Comparison of ENCODE assay signal across 15 cellular contexts in the genomic region with DNA sequence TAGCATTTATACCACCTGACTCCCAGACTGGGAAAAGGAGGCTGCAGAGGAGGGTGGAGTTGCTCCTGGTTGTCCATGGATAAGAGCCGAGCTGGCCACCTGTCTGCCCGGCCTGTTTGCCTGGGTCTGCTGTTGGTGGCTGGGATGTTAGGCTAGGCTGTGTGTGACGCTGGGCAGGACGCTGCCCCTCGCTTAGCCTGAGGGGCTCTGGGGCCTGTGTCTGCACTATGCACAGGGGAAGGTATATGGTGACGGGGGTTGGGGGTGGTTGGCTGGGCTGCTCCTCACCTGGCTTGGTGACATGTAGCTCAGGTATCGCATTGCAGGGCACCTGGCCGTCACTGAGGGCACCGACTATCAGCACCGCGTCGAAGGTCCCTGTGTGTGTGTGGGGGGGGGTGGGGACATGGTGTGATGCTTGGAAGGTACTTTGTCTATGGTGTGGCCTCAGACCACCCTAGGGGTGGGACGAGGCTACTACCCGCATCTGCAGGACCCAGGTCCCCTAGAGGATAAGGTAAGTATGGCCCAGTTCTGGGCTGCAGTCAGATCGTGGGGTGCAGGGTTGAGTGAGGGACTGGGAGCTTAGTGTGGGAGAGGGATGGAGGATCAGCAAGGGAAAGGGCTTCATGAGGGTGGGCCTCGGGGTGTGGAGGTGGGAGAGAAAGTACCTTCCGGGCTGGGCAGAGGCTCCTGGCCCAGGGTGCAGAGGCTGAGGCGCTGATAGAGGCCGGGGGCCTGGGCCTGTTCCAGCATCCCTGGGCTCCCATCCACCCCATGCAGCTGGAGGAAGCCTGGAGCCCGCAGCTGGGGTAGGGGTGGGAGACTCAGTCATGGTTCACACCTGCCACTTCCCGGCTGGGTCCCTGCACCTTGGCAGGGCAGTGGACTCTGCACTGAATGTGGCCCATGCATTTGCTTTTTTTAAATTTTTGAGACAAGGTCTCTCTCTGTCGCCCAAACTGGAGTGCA. TPM values are rescaled to one million over a fixed set of nuclear protein-coding genes. Genes with fewer than 3 reads are reported as not detected.
DNase-seq lines count a peak whose midpoint lies in the region; ATAC-seq, FAIRE-seq and TF ChIP-seq lines count a peak whose summit lies in the region.
"Had no signal": no experiment of that assay in that cellular context is flagged by ENCODE, and none has a peak within 500 bp of the region (broad histone marks: within the 10 kb centered on the region; RNA-seq: fewer than 3 reads in every experiment).

No MANE protein-coding gene starts in this region.

- no peaks in the 10 kb centered on the region for H3K36me3 Mint-ChIP-seq in activated T-helper 2 cell treated with anti-CD3 and anti-CD28 coated beads, Interferon-gamma antibody, Interleukin-2, Interleukin-4, amounts not matched to agents 10 μg/mL and 5 μg/mL and 100 μg/mL, durations not matched to agents 14 hours and 24 hours and 36 hours (ENCODE audit: low read depth)

- H3K27me3 ChIP-seq in RWPE2 (ENCODE audit: insufficient read depth, poor library complexity, severe bottlenecking) = no peaks in the 10 kb centered on the region
- H3K27me3 ChIP-seq: pancreas had no signal

- H3K4me3 ChIP-seq in A549 = no peak overlapping the region
- no peak overlapping the region for H3K4me3 ChIP-seq in RWPE2 (ENCODE audit: severe bottlenecking)
- H3K4me3 ChIP-seq: pancreas, smooth muscle cell had no signal

- CTCF ChIA-PET in A549 (lab: Yijun Ruan, JAX) = interaction anchor here (0.6 to 2.6 kb wide), 8 partner anchors 12 to 105 kb away, joined by 3 to 9 read pairs (median 3); no protein-coding TSS in a partner anchor

- no peaks in the 10 kb centered on the region for H3K9me3 Mint-ChIP-seq in activated T-helper 2 cell treated with anti-CD3 and anti-CD28 coated beads, Interferon-gamma antibody, Interleukin-2, Interleukin-4, amounts not matched to agents 10 μg/mL and 5 μg/mL and 100 μg/mL, durations not matched to agents 14 hours and 24 hours and 36 hours

- DNase-seq in A549 (ENCODE audit: low read depth in 1 of 2, low spot score in 1 of 2) (peak in 1 of 2 experiments; percentile 76), GM10266 (ENCODE audit: extremely low spot score) (peak; percentile 15), RWPE2 (ENCODE audit: low spot score) (no peak), iPS-NIHi7 (ENCODE audit: extremely low spot score) (peak; percentile 41), NCI-H187 treated with DMSO at 0.1 percent for 48 hours (lab: John Stamatoyannopoulos, UW) (no peak), NCI-H510A treated with DMSO at 0.1 percent for 48 hours (lab: John Stamatoyannopoulos, UW) (no peak)
- no peak for DNase-seq in activated T-helper 2 cell treated with anti-CD3 and anti-CD28 coated beads, Interferon-gamma antibody, Interleukin-2, Interleukin-4, amounts not matched to agents 10 μg/mL and 5 μg/mL and 100 μg/mL, durations not matched to agents 14 hours and 24 hours and 36 hours (ENCODE audit: low spot score)
- DNase-seq: activated gamma-delta T cell treated with Interleukin-2 at 50 U/mL for 16 hours, midbrain, NCI-H1048 had no signal

- POLR2A ChIA-PET in A549 (lab: Yijun Ruan, JAX) = interaction anchor here (0.7 kb wide), 1 partner anchor 603 kb away, joined by 3 read pairs; no protein-coding TSS in a partner anchor

- H3K4me3 Mint-ChIP-seq in activated T-helper 2 cell treated with anti-CD3 and anti-CD28 coated beads, Interferon-gamma antibody, Interleukin-2, Interleukin-4, amounts not matched to agents 10 μg/mL and 5 μg/mL and 100 μg/mL, durations not matched to agents 14 hours and 24 hours and 36 hours (ENCODE audit: low read depth) = no peak overlapping the region

- H3K27me3 Mint-ChIP-seq in activated T-helper 2 cell treated with anti-CD3 and anti-CD28 coated beads, Interferon-gamma antibody, Interleukin-2, Interleukin-4, amounts not matched to agents 10 μg/mL and 5 μg/mL and 100 μg/mL, durations not matched to agents 14 hours and 24 hours and 36 hours (ENCODE audit: low read depth) = peaks cover 4% of the 10 kb centered on the region

- H3K4me1 Mint-ChIP-seq in activated T-helper 2 cell treated with anti-CD3 and anti-CD28 coated beads, Interferon-gamma antibody, Interleukin-2, Interleukin-4, amounts not matched to agents 10 μg/mL and 5 μg/mL and 100 μg/mL, durations not matched to agents 14 hours and 24 hours and 36 hours (ENCODE audit: low read depth) = peaks cover 8% of the 10 kb centered on the region

- H3K4me1 ChIP-seq in A549 (peaks cover 8% of the 10 kb centered on the region; the same call in 1 of the 3 replicates), RWPE2 (ENCODE audit: insufficient read depth, poor library complexity, severe bottlenecking) (peaks cover 12% of the 10 kb centered on the region)

- WGBS in A549 (ENCODE audit: missing lambda C conversion rate) = 92% methylated on average over 15 of the region's 22 CpGs

- ATAC-seq in A549 = peak; percentile 41 to 52
- no peak for ATAC-seq in RWPE2 (ENCODE audit: low read depth)
- no peak for ATAC-seq in GM19452 (IDR thresholded peaks at IDR 0.05; ENCODE audit: unreplicated experiment)

- no peak overlapping the region for H3K27ac Mint-ChIP-seq in activated T-helper 2 cell treated with anti-CD3 and anti-CD28 coated beads, Interferon-gamma antibody, Interleukin-2, Interleukin-4, amounts not matched to agents 10 μg/mL and 5 μg/mL and 100 μg/mL, durations not matched to agents 14 hours and 24 hours and 36 hours

- TF ChIP-seq CTCF in A549 (IDR thresholded peaks at IDR 0.05) = no peak
- TF ChIP-seq CTCF in GM10266 (IDR thresholded peaks at IDR 0.05; ENCODE audit: control insufficient read depth, insufficient read depth, low read depth, missing control alignments) = peak; percentile 2
- TF ChIP-seq CTCF in RWPE2 (IDR thresholded peaks at IDR 0.05; ENCODE audit: poor library complexity, severe bottlenecking) = no peak

- no peak for TF ChIP-seq POLR2A in A549 (IDR thresholded peaks at IDR 0.05; ENCODE audit: low read length)

- intact Hi-C loops in activated T-helper 2 cell treated with anti-CD3 and anti-CD28 coated beads, Interferon-gamma antibody, Interleukin-2, Interleukin-4, amounts not matched to agents 10 μg/mL and 5 μg/mL and 100 μg/mL, durations not matched to agents 14 hours and 24 hours and 36 hours (cut with micrococcal nuclease) = no loop called here

- no peaks in the 10 kb centered on the region for H3K36me3 ChIP-seq in RWPE2 (ENCODE audit: low read depth)
- H3K36me3 ChIP-seq: pancreas had no signal

- no peak for TF ChIP-seq EP300 in A549 (IDR thresholded peaks at IDR 0.05)

- no peak for FAIRE-seq in A549 (lab: Jason Lieb, UNC)
- FAIRE-seq: pancreas had no signal

- no peak overlapping the region for H3K27ac ChIP-seq in A549
- H3K27ac ChIP-seq in RWPE2 (ENCODE audit: poor library complexity, severe bottlenecking) = peak overlapping the region; percentile 89
- H3K27ac ChIP-seq: pancreas had no signal

- TF ChIP-seq RAD21 in A549 (conservative IDR thresholded peaks at IDR 0.05 in 1 of 2, IDR thresholded peaks at IDR 0.05 in 1 of 2) = no peak

- no peak overlapping the region for H3K4me2 ChIP-seq in A549
- H3K4me2 ChIP-seq: smooth muscle cell had no signal

- H3K9me3 ChIP-seq in A549 (no peaks in the 10 kb centered on the region), RWPE2 (ENCODE audit: severe bottlenecking) (no peaks in the 10 kb centered on the region)
- H3K9me3 ChIP-seq: pancreas had no signal

TF ChIP-seq in A549, 52 proteins besides CTCF, POLR2A, EP300 and RAD21 (continues in another document):
- TF ChIP-seq BCL3 (IDR thresholded peaks at IDR 0.05) (no peak), NPAS2 (CRISPR knock-in tag; IDR thresholded peaks at IDR 0.05; ENCODE audit: borderline replicate concordance) (no peak), ZSCAN20 (CRISPR knock-in tag; IDR thresholded peaks at IDR 0.05) (no peak), RCOR1 (IDR thresholded peaks at IDR 0.05; ENCODE audit: low read depth, low read length) (no peak), HOXB5 (CRISPR knock-in tag; IDR thresholded peaks at IDR 0.05) (no peak)

RNA-seq across cellular contexts. Expression of gene METTL27, which starts 2.3 kb away (rescaled TPM):
- 4.1 and 5.5 TPM in 2 replicates for polyA plus RNA-seq in A549 (2011; rRNA removed)
- 11.3 and 12.4 TPM in 2 replicates for polyA plus RNA-seq in A549 (2012; cell fraction: cytosol; rRNA removed)
- 7.8 and 11.8 TPM in 2 replicates for polyA plus RNA-seq in A549 (2012; cell fraction: nucleus; rRNA removed)
- polyA plus RNA-seq in A549 (2017; fragmentation: RNase III; extraction: RNeasy Plus Mini Kit Qiagen cat#74134 plus additional on column Dnase treatment) = 4.9 to 5.8 TPM (median 5.3 TPM) in 3 replicates
- 5.1 and 5.4 TPM in 2 replicates for polyA minus RNA-seq in A549 (2011; rRNA and poly(A)+ RNA removed)
- 0.90 and 0.94 TPM in 2 replicates for total RNA-seq in activated T-helper 2 cell treated with anti-CD3 and anti-CD28 coated beads, Interferon-gamma antibody, Interleukin-2, Interleukin-4, amounts not matched to agents 10 μg/mL and 5 μg/mL and 100 μg/mL, durations not matched to agents 14 hours and 24 hours and 36 hours

RNA-seq across cellular contexts. Expression of gene CLDN4, which starts 9.2 kb away (rescaled TPM):
- polyA plus RNA-seq in A549 (2011; rRNA removed) (2.3 and 2.4 TPM in 2 replicates), A549 (2017; fragmentation: RNase III; extraction: RNeasy Plus Mini Kit Qiagen cat#74134 plus additional on column Dnase treatment) (1.3 to 1.5 TPM (median 1.5 TPM) in 3 replicates)
- 1.9 and 2.4 TPM in 2 replicates for polyA plus RNA-seq in A549 (2012; cell fraction: cytosol; rRNA removed)
- polyA plus RNA-seq in A549 (2012; cell fraction: nucleus; rRNA removed) = 6.1 and 6.7 TPM in 2 replicates
- polyA minus RNA-seq in A549 (2011; rRNA and poly(A)+ RNA removed) = 1.9 and 2.8 TPM in 2 replicates
- not detected in 2 replicates for total RNA-seq in activated T-helper 2 cell treated with anti-CD3 and anti-CD28 coated beads, Interferon-gamma antibody, Interleukin-2, Interleukin-4, amounts not matched to agents 10 μg/mL and 5 μg/mL and 100 μg/mL, durations not matched to agents 14 hours and 24 hours and 36 hours
- total RNA-seq: activated CD8-positive, alpha-beta memory T cell treated with anti-CD3 and anti-CD28 coated beads for 36 hours; SK-MEL-5 had no signal

RNA-seq across cellular contexts. Expression of gene TMEM270, which starts 20.9 kb away (rescaled TPM):
- polyA plus RNA-seq in A549 (2011; rRNA removed) (0.16 TPM in 1 of 2 replicates, not detected in the other), A549 (2017; fragmentation: RNase III; extraction: RNeasy Plus Mini Kit Qiagen cat#74134 plus additional on column Dnase treatment) (not detected in 3 replicates)
- polyA plus RNA-seq in A549 (2012; cell fraction: cytosol; rRNA removed) = 0.07 and 0.10 TPM in 2 replicates
- 0.06 and 0.17 TPM in 2 replicates for polyA plus RNA-seq in A549 (2012; cell fraction: nucleus; rRNA removed)
- not detected in 2 replicates for polyA minus RNA-seq in A549 (2011; rRNA and poly(A)+ RNA removed)
- total RNA-seq in activated T-helper 2 cell treated with anti-CD3 and anti-CD28 coated beads, Interferon-gamma antibody, Interleukin-2, Interleukin-4, amounts not matched to agents 10 μg/mL and 5 μg/mL and 100 μg/mL, durations not matched to agents 14 hours and 24 hours and 36 hours = not detected in 2 replicates
- total RNA-seq: activated CD8-positive, alpha-beta memory T cell treated with anti-CD3 and anti-CD28 coated beads for 36 hours; SK-MEL-5; smooth muscle cell had no signal
- polyA plus RNA-seq: smooth muscle cell had no signal

Comparison
In these comparisons a context has a peak if more than half of its experiments do, and no peak if none do; other contexts are left out.
1. ATAC-seq: peak in A549 (2 of 2); none in RWPE2 (single experiment) and GM19452 (single experiment).
2. DNase-seq: peak in GM10266 (single experiment) and iPS-NIHi7 (single experiment); none in RWPE2 (single experiment), activated T-helper 2 cell treated with anti-CD3 and anti-CD28 coated beads, Interferon-gamma antibody, Interleukin-2, Interleukin-4, amounts not matched to agents 10 μg/mL and 5 μg/mL and 100 μg/mL, durations not matched to agents 14 hours and 24 hours and 36 hours (single experiment), NCI-H187 treated with DMSO at 0.1 percent for 48 hours (single experiment) and NCI-H510A treated with DMSO at 0.1 percent for 48 hours (single experiment).